In genomic region chr1:246219508-246220030, GRCh38 we compare ENCODE assay signal across 11 cellular contexts.
DNase-seq lines count a peak whose midpoint lies in the region; ATAC-seq and TF ChIP-seq lines count a peak whose summit lies in the region.
"Had no signal": no experiment of that assay in that cellular context is flagged by ENCODE, and none has a peak within 500 bp of the region (broad histone marks: within the 10 kb centered on the region; RNA-seq: fewer than 3 reads in every experiment).

No MANE protein-coding gene starts in this region.

- peak overlapping the region; percentile 14 for H3K4me3 Mint-ChIP-seq in glutamatergic neuron (ENCODE audit: unreplicated experiment)

- H3K36me3 ChIP-seq in upper lobe of right lung = no peaks in the 10 kb centered on the region

- H3K27ac Mint-ChIP-seq in glutamatergic neuron (ENCODE audit: unreplicated experiment) = peak overlapping the region; percentile 76

- no peak overlapping the region for H3K27ac ChIP-seq in upper lobe of right lung

- no peaks in the 10 kb centered on the region for H3K4me1 ChIP-seq in upper lobe of right lung

- peaks cover 3% of the 10 kb centered on the region for H3K9me3 Mint-ChIP-seq in glutamatergic neuron (ENCODE audit: unreplicated experiment)

- intact Hi-C loops in upper lobe of right lung (cut with DNase I) = no loop called here

- peaks cover 4% of the 10 kb centered on the region for H3K36me3 Mint-ChIP-seq in glutamatergic neuron (ENCODE audit: unreplicated experiment)

- ATAC-seq in HG02759 (IDR thresholded peaks at IDR 0.05; ENCODE audit: unreplicated experiment) (peak; percentile 69), upper lobe of right lung (no peak)

- peaks cover 13% of the 10 kb centered on the region for H3K4me1 Mint-ChIP-seq in glutamatergic neuron (ENCODE audit: low read depth, unreplicated experiment)

- no peaks in the 10 kb centered on the region for H3K27me3 ChIP-seq in upper lobe of right lung

- peak; percentile 95 for DNase-seq in DMS79 treated with DMSO at 0.1 percent for 48 hours (lab: John Stamatoyannopoulos, UW)
- peak; percentile 47 for DNase-seq in NCI-H2196 treated with DMSO at 0.1 percent for 48 hours (lab: John Stamatoyannopoulos, UW; ENCODE audit: unreplicated experiment)
- DNase-seq in glutamatergic neuron = peak; percentile 64
- no peak for DNase-seq in stimulated activated naive CD4-positive, alpha-beta T cell (lab: John Stamatoyannopoulos, UW)
- DNase-seq in stimulated activated CD8-positive, alpha-beta memory T cell treated with anti-CD3 and anti-CD28 coated beads, Interleukin-4, amount 100 ng/mL, for 48 hours = no peak
- DNase-seq in GDM1 (lab: John Stamatoyannopoulos, UW) = no peak
- DNase-seq in upper lobe of right lung = no peak
- DNase-seq: activated gamma-delta T cell treated with Interleukin-2 at 50 U/mL for 16 hours, occipital lobe, Right ventricle myocardium superior had no signal

- peaks cover 7% of the 10 kb centered on the region for H3K27me3 Mint-ChIP-seq in glutamatergic neuron (ENCODE audit: unreplicated experiment)

- no peak for TF ChIP-seq CTCF in glutamatergic neuron (IDR thresholded peaks at IDR 0.05; ENCODE audit: partially characterized antibody, unreplicated experiment)
- TF ChIP-seq CTCF in upper lobe of right lung (IDR thresholded peaks at IDR 0.05) = no peak

- H3K4me3 ChIP-seq in upper lobe of right lung = no peak overlapping the region

- no peaks in the 10 kb centered on the region for H3K9me3 ChIP-seq in upper lobe of right lung

Comparison
In these comparisons a context has a peak if more than half of its experiments do, and no peak if none do; other contexts are left out.
1. DNase-seq: peak in DMS79 treated with DMSO at 0.1 percent for 48 hours (single experiment), NCI-H2196 treated with DMSO at 0.1 percent for 48 hours (single experiment) and glutamatergic neuron (single experiment); none in stimulated activated naive CD4-positive, alpha-beta T cell (0 of 6), stimulated activated CD8-positive, alpha-beta memory T cell treated with anti-CD3 and anti-CD28 coated beads, Interleukin-4, amount 100 ng/mL, for 48 hours (single experiment), GDM1 (single experiment) and upper lobe of right lung (single experiment).